Comparison of ENCODE assay signal across 9 cellular contexts in genomic region chr7:123635551-123636359, GRCh38. TPM values are rescaled to one million over a fixed set of nuclear protein-coding genes. Genes with fewer than 3 reads are reported as not detected.
DNase-seq lines count a peak whose midpoint lies in the region; ATAC-seq and TF ChIP-seq lines count a peak whose summit lies in the region.
"Had no signal": no experiment of that assay in that cellular context is flagged by ENCODE, and none has a peak within 500 bp of the region (broad histone marks: within the 10 kb centered on the region; RNA-seq: fewer than 3 reads in every experiment).

No MANE protein-coding gene starts in this region.

- H3K9me2 ChIP-seq in SU-DHL-6 (replicated peaks; ENCODE audit: insufficient read depth, low read length): no peaks in the 10 kb centered on the region

- H3K27ac ChIP-seq in SU-DHL-6 (ENCODE audit: low read depth, low read length): no peak overlapping the region
- no peak overlapping the region for H3K27ac ChIP-seq in right cardiac atrium (ENCODE audit: low read length)
- H3K27ac ChIP-seq in neuronal stem cell (replicated peaks; ENCODE audit: low read length): no peak overlapping the region

- H3K9me3 ChIP-seq in SU-DHL-6 (ENCODE audit: insufficient read depth, low read length): no peaks in the 10 kb centered on the region
- H3K9me3 ChIP-seq in right cardiac atrium (ENCODE audit: control insufficient read depth, low read length): no peaks in the 10 kb centered on the region
- peaks cover 0 to 5% of the 10 kb centered on the region in 2 donors for H3K9me3 ChIP-seq in neuronal stem cell (replicated peaks in 1 of 2; ENCODE audit: control insufficient read depth in 2 of 2, insufficient read depth in 1 of 2, low read depth in 1 of 2, low read length in 2 of 2)
- H3K9me3 ChIP-seq in MG63: no peaks in the 10 kb centered on the region

- H3K4me3 ChIP-seq in SU-DHL-6 (ENCODE audit: insufficient read depth, low read length, poor library complexity, severe bottlenecking) (no peak overlapping the region), right cardiac atrium (ENCODE audit: low read length) (no peak overlapping the region), neuronal stem cell (ENCODE audit: low read length in 2 of 2) (no peak overlapping the region), MG63 (no peak overlapping the region)

- H3K14ac ChIP-seq in neuronal stem cell (ENCODE audit: low read length): no peak overlapping the region

- no peak overlapping the region for H4K91ac ChIP-seq in neuronal stem cell (ENCODE audit: low read depth, low read length, poor library complexity)

- no peaks in the 10 kb centered on the region for H3K79me1 ChIP-seq in neuronal stem cell (ENCODE audit: low read depth, low read length)

- DNase-seq in ELR (ENCODE audit: low read depth) (peak; percentile 65), right cardiac atrium (no peak), neuronal stem cell (ENCODE audit: low spot score) (no peak), MG63 (no peak)
- no peak for DNase-seq in activated CD4-positive, alpha-beta T cell treated with anti-CD3 and anti-CD28 coated beads for 48 hours
- no peak for DNase-seq in stimulated activated CD4-positive, alpha-beta T cell treated with anti-CD3 and anti-CD28 coated beads, Interleukin-1b, Interleukin-23, amount 100 ng/mL, for 48 hours
- DNase-seq: naive B cell had no signal

- H2AFZ ChIP-seq in SU-DHL-6 (ENCODE audit: low read depth, low read length, severe bottlenecking) (no peak overlapping the region), neuronal stem cell (ENCODE audit: low read length) (no peak overlapping the region)

- no peak overlapping the region for H2BK12ac ChIP-seq in neuronal stem cell (ENCODE audit: low read length)

- peak; percentile 9 for TF ChIP-seq CTCF in SU-DHL-6 (IDR thresholded peaks at IDR 0.05; ENCODE audit: insufficient read depth, low read length, poor library complexity, severe bottlenecking)

- 44% methylated on average over 4 of the region's 4 CpGs for WGBS in right cardiac atrium
- WGBS in neuronal stem cell (ENCODE audit: extremely low coverage in 2 of 2, insufficient read length in 2 of 2, insufficient replicate concordance in 1 of 2), 2 donors: no CpG with 5 or more reads among the region's 4 CpGs

- H3K18ac ChIP-seq in neuronal stem cell (ENCODE audit: low read length): no peak overlapping the region

- peaks cover 3% of the 10 kb centered on the region for H3K4me1 ChIP-seq in right cardiac atrium (ENCODE audit: control insufficient read depth, insufficient read depth, low read length)
- peaks cover 0 to 3% of the 10 kb centered on the region in 2 donors for H3K4me1 ChIP-seq in neuronal stem cell (ENCODE audit: control insufficient read depth in 2 of 2, insufficient read depth in 1 of 2, low read depth in 1 of 2, low read length in 2 of 2)

- no peak overlapping the region for H3K4ac ChIP-seq in neuronal stem cell (ENCODE audit: low read length)

- H3K23ac ChIP-seq in neuronal stem cell (ENCODE audit: low read depth, low read length, poor library complexity): no peak overlapping the region

- H3K36me3 ChIP-seq in SU-DHL-6 (ENCODE audit: low read length) (no peaks in the 10 kb centered on the region), neuronal stem cell (replicated peaks in 1 of 2; ENCODE audit: control insufficient read depth in 2 of 2, insufficient read depth in 2 of 2, low read length in 2 of 2) (no peaks in the 10 kb centered on the region), MG63 (no peaks in the 10 kb centered on the region)

- H3K27me3 ChIP-seq in SU-DHL-6 (ENCODE audit: low read length) (no peaks in the 10 kb centered on the region), right cardiac atrium (ENCODE audit: control insufficient read depth, insufficient read depth) (no peaks in the 10 kb centered on the region), neuronal stem cell (ENCODE audit: control insufficient read depth in 3 of 3, insufficient read depth in 3 of 3, low read depth in 1 of 3, low read length in 3 of 3) (no peaks in the 10 kb centered on the region), MG63 (no peaks in the 10 kb centered on the region)

- no peak overlapping the region for H2AK5ac ChIP-seq in neuronal stem cell (ENCODE audit: low read depth, low read length)

- ATAC-seq in HG02610 (IDR thresholded peaks at IDR 0.05; ENCODE audit: unreplicated experiment): peak; percentile 66
- ATAC-seq in right cardiac atrium: peak; percentile 46 to 70

- no peak overlapping the region for H4K8ac ChIP-seq in neuronal stem cell (ENCODE audit: low read depth, low read length)

- no peak overlapping the region for H2BK15ac ChIP-seq in neuronal stem cell (ENCODE audit: low read length)

- intact Hi-C loops in right cardiac atrium (cut with DNase I): loop anchor here in 2 of 4 donors (10.0 kb wide), 1 partner anchor 49 kb away; no protein-coding TSS in a partner anchor

- H3F3A ChIP-seq in SU-DHL-6 (ENCODE audit: insufficient read depth): no peaks in the 10 kb centered on the region

- H3K9ac ChIP-seq in SU-DHL-6 (ENCODE audit: low read length): no peak overlapping the region
- no peak overlapping the region for H3K9ac ChIP-seq in neuronal stem cell (ENCODE audit: low read depth, low read length, poor library complexity)

- H3K79me2 ChIP-seq in SU-DHL-6 (ENCODE audit: insufficient read depth, low read length): no peaks in the 10 kb centered on the region

- no peaks in the 10 kb centered on the region for H4K20me1 ChIP-seq in SU-DHL-6 (ENCODE audit: low read depth, low read length)

- no peak overlapping the region for H2BK120ac ChIP-seq in neuronal stem cell (ENCODE audit: low read depth, low read length)

- no peak overlapping the region for H3K4me2 ChIP-seq in SU-DHL-6 (ENCODE audit: low read depth, low read length, poor library complexity, severe bottlenecking)
- no peak overlapping the region for H3K4me2 ChIP-seq in neuronal stem cell (ENCODE audit: insufficient read depth, low read length, poor library complexity, severe bottlenecking)

- no peak overlapping the region for H2BK5ac ChIP-seq in neuronal stem cell (ENCODE audit: low read length)

RNA-seq across cellular contexts. Expression of gene LMOD2, which starts 19.9 kb away (rescaled TPM):
- 100 to 1,000 TPM; 258 to 704 (median 329) TPM for total RNA-seq in right cardiac atrium
- polyA plus RNA-seq in right cardiac atrium: 849 TPM
- polyA plus RNA-seq in neuronal stem cell (2013, experiment 1 of 2): 0.10 TPM
- 0.10 TPM for polyA plus RNA-seq in neuronal stem cell (2013, experiment 2 of 2)
- total RNA-seq in MG63 (2014; rRNA removed; shearing (Covaris generic); ENCODE audit: low replicate concordance): not detected in 2 replicates

RNA-seq across cellular contexts. Expression of gene ASB15, which starts 34.1 kb away (rescaled TPM):
- 10 to 100 TPM; 15.6 to 56.7 (median 39.5) TPM for total RNA-seq in right cardiac atrium
- 23.7 TPM for polyA plus RNA-seq in right cardiac atrium
- polyA plus RNA-seq in neuronal stem cell (2013, experiment 1 of 2): not detected
- not detected for polyA plus RNA-seq in neuronal stem cell (2013, experiment 2 of 2)
- total RNA-seq in MG63 (2014; rRNA removed; shearing (Covaris generic); ENCODE audit: low replicate concordance): not detected in 2 replicates

Comparison
In these comparisons a context has a peak if more than half of its experiments do, and no peak if none do; other contexts are left out.
1. RNA of gene LMOD2, which starts 19.9 kb away (total RNA-seq): 258 to 704 TPM in right cardiac atrium; not detected in MG63; every median in the first group is over 100 times any median in the second.
2. RNA of gene ASB15, which starts 34.1 kb away (total RNA-seq): 15.6 to 56.7 TPM in right cardiac atrium; not detected in MG63; every median in the first group is over 10 times any median in the second.